13 cellular contexts compared by ENCODE assay signal in genomic region chr17:65108152-65108551, GRCh38. TPM values are rescaled to one million over a fixed set of nuclear protein-coding genes. Genes with fewer than 3 reads are reported as not detected.
DNase-seq lines count a peak whose midpoint lies in the region; ATAC-seq, FAIRE-seq and TF ChIP-seq lines count a peak whose summit lies in the region.
"Had no signal": no experiment of that assay in that cellular context is flagged by ENCODE, and none has a peak within 500 bp of the region (broad histone marks: within the 10 kb centered on the region; RNA-seq: fewer than 3 reads in every experiment).

No MANE protein-coding gene starts in this region.

- H3K27me3 ChIP-seq in PC-9 (ENCODE audit: insufficient read depth, low read depth) (no peaks in the 10 kb centered on the region), keratinocyte (ENCODE audit: control insufficient read depth, extremely low read depth, insufficient read depth, low read length) (no peaks in the 10 kb centered on the region), HAP-1 (ENCODE audit: low read depth) (no peaks in the 10 kb centered on the region)

- dilution Hi-C loops in keratinocyte (cut with MboI; ENCODE audit: extremely low pct_ligation_motif_present, low sequenced_read_pairs) = no loop called here

- intact Hi-C loops in PC-9 (cut with micrococcal nuclease; ENCODE audit: unreplicated experiment) = loop anchor here (10.0 kb wide), 2 partner anchors 183 to 333 kb away; no protein-coding TSS in a partner anchor
- intact Hi-C loops in MCF 10A (cut with micrococcal nuclease) = no loop called here
- intact Hi-C loops in Right ventricle myocardium superior (cut with DNase I) = loop anchor here (10.0 kb wide), 1 partner anchor 143 kb away; no protein-coding TSS in a partner anchor

- H2AFZ ChIP-seq in PC-9 = no peak overlapping the region
- no peak overlapping the region for H2AFZ ChIP-seq in keratinocyte (ENCODE audit: control insufficient read depth, low read length)

- no peaks in the 10 kb centered on the region for H3K9me3 ChIP-seq in PC-9 (ENCODE audit: insufficient read depth, low read depth)
- H3K9me3 ChIP-seq in keratinocyte (ENCODE audit: control insufficient read depth, low read depth, low read length) = no peaks in the 10 kb centered on the region
- H3K9me3 ChIP-seq in HAP-1 = no peaks in the 10 kb centered on the region
- H3K9me3 ChIP-seq: Caco-2 had no signal

- H4K20me1 ChIP-seq in PC-9 (ENCODE audit: insufficient read depth) (no peaks in the 10 kb centered on the region), keratinocyte (ENCODE audit: control insufficient read depth, extremely low read depth, insufficient read depth, low read length) (no peaks in the 10 kb centered on the region)

- no peaks in the 10 kb centered on the region for H3K27me3 Mint-ChIP-seq in MCF 10A (ENCODE audit: insufficient read depth, unreplicated experiment)

- peaks cover 35% of the 10 kb centered on the region for H3K4me1 Mint-ChIP-seq in MCF 10A (ENCODE audit: insufficient read depth, unreplicated experiment)

- no peaks in the 10 kb centered on the region for H3K9me2 ChIP-seq in PC-9 (ENCODE audit: insufficient read depth)

- POLR2A ChIA-PET in PC-9 (lab: Charles Lee; ENCODE audit: unreplicated experiment) = no interaction called here
- POLR2A ChIA-PET in MCF 10A (lab: Yijun Ruan, JAX) = interaction anchor here (0.9 to 12.4 kb wide), 5 partner anchors 12 to 128 kb away, joined by 3 to 256 read pairs (median 10); partner anchors contain the start of gene GNA13

- H3K9ac ChIP-seq in keratinocyte (ENCODE audit: control insufficient read depth, extremely low read depth, insufficient read depth, low read length) = no peak overlapping the region

- H3K9me3 Mint-ChIP-seq in MCF 10A (ENCODE audit: unreplicated experiment) = no peaks in the 10 kb centered on the region
- H3K9me3 Mint-ChIP-seq: CD8-positive, alpha-beta memory T cell had no signal

- H3K4me3 ChIP-seq in PC-9 = no peak overlapping the region
- H3K4me3 ChIP-seq in keratinocyte (ENCODE audit: control insufficient read depth in 2 of 3, extremely low read depth in 1 of 3, insufficient read depth in 2 of 3, low read depth in 1 of 3, low read length in 3 of 3) = no peak overlapping the region
- H3K4me3 ChIP-seq in HAP-1 = no peak overlapping the region

- H3K36me3 Mint-ChIP-seq in MCF 10A (ENCODE audit: insufficient read depth, unreplicated experiment) = no peaks in the 10 kb centered on the region
- H3K36me3 Mint-ChIP-seq: CD8-positive, alpha-beta memory T cell had no signal

- in situ Hi-C loops in HAP-1 (cut with MboI; ENCODE audit: low sequenced_read_pairs) = no loop called here

- H3K27ac ChIP-seq in PC-9 = peak overlapping the region; percentile 78
- H3K27ac ChIP-seq in keratinocyte (ENCODE audit: control insufficient read depth, insufficient read depth, low read length) = peak overlapping the region; percentile 78
- H3K27ac ChIP-seq: HL-60 had no signal

- no peak for FAIRE-seq in keratinocyte (lab: Jason Lieb, UNC)
- FAIRE-seq: GM12892 had no signal

- peaks cover 2% of the 10 kb centered on the region for H3K9me1 ChIP-seq in keratinocyte (ENCODE audit: control insufficient read depth, extremely low read depth, insufficient read depth, low read length)

- H3F3A ChIP-seq in PC-9 (ENCODE audit: insufficient read depth, low read depth) = peaks cover 30% of the 10 kb centered on the region

- TF ChIP-seq CTCF in PC-9 (conservative IDR thresholded peaks at IDR 0.05) (no peak), MCF 10A (IDR thresholded peaks at IDR 0.05; ENCODE audit: unreplicated experiment) (no peak), keratinocyte (optimal IDR thresholded peaks at IDR 0.05 in 1 of 3, IDR thresholded peaks at IDR 0.05 in 1 of 3, conservative IDR thresholded peaks at IDR 0.05 in 1 of 3; ENCODE audit: extremely low read depth in 1 of 3, insufficient read depth in 2 of 3, low read length in 3 of 3) (no peak)

- BruUV-seq in PC-9 (replicated peaks; lab: Mats Ljungman, UMichigan) = no TSS peak
- BruUV-seq in MCF 10A (replicated peaks; lab: Mats Ljungman, UMichigan) = no TSS peak

- H3K4me1 ChIP-seq in PC-9 (replicated peaks; ENCODE audit: insufficient read depth) = peaks cover 45% of the 10 kb centered on the region
- H3K4me1 ChIP-seq in keratinocyte (ENCODE audit: control insufficient read depth, extremely low read depth, insufficient read depth, low read length) = peaks cover 29% of the 10 kb centered on the region
- H3K4me1 ChIP-seq in HAP-1 = peaks cover 4% of the 10 kb centered on the region; the same call in 1 of the 2 replicates
- H3K4me1 ChIP-seq: Caco-2 had no signal

- peak overlapping the region; percentile 64 for H3K4me2 ChIP-seq in PC-9
- no peak overlapping the region for H3K4me2 ChIP-seq in keratinocyte (ENCODE audit: control insufficient read depth, extremely low read depth, insufficient read depth, low read depth, low read length)

- no peak for ATAC-seq in Right ventricle myocardium superior (ENCODE audit: poor library complexity)
- ATAC-seq in GM18502 (IDR thresholded peaks at IDR 0.05; ENCODE audit: poor library complexity, unreplicated experiment) = no peak
- ATAC-seq: HCT116 had no signal

- H3K79me2 ChIP-seq in PC-9 (ENCODE audit: low read depth) (no peaks in the 10 kb centered on the region), keratinocyte (ENCODE audit: control insufficient read depth, insufficient read depth, low read length) (no peaks in the 10 kb centered on the region)

- no peak for DNase-seq in PC-9
- no peak for DNase-seq in MCF 10A (ENCODE audit: unreplicated experiment)
- DNase-seq in keratinocyte (ENCODE audit: low read depth, low spot score) = no peak
- no peak for DNase-seq in Right ventricle myocardium superior
- no peak for DNase-seq in HAP-1 (ENCODE audit: low spot score in 2 of 2)
- DNase-seq: Caco-2; CD8-positive, alpha-beta memory T cell; DND-41; GDM1 had no signal

- no peaks in the 10 kb centered on the region for H3K36me3 ChIP-seq in PC-9 (ENCODE audit: low read depth)
- no peaks in the 10 kb centered on the region for H3K36me3 ChIP-seq in keratinocyte (ENCODE audit: control insufficient read depth in 2 of 2, extremely low read depth in 1 of 2, insufficient read depth in 2 of 2, low read length in 2 of 2)
- no peaks in the 10 kb centered on the region for H3K36me3 ChIP-seq in HAP-1 (replicated peaks)

- CTCF ChIA-PET in PC-9 (lab: Charles Lee) (no interaction called here), MCF 10A (lab: Yijun Ruan, JAX) (interaction anchor here (1.4 to 1.7 kb wide), 2 partner anchors 45 to 47 kb away, joined by 3 to 4 read pairs; no protein-coding TSS in a partner anchor)

- H3K4me3 Mint-ChIP-seq in MCF 10A (ENCODE audit: unreplicated experiment) = no peak overlapping the region

- H3K27ac Mint-ChIP-seq in MCF 10A (ENCODE audit: low read depth, unreplicated experiment) = peak overlapping the region; percentile 67
- H3K27ac Mint-ChIP-seq: CD8-positive, alpha-beta memory T cell had no signal

RNA-seq across cellular contexts. Expression of gene RGS9, which starts 29.0 kb away (rescaled TPM):
- total RNA-seq in PC-9 (2021) (5.7 and 6.1 TPM in 2 replicates), MCF 10A (2022) (0.49 and 0.61 TPM in 2 replicates), Right ventricle myocardium superior (2.4 TPM)
- polyA plus RNA-seq in keratinocyte = 2.1 to 4.8 TPM (median 2.3 TPM) in 3 replicates
- 1.2 TPM for polyA plus RNA-seq in keratinocyte (2011; ENCODE audit: low read depth)
- polyA plus RNA-seq in keratinocyte (2011; cell fraction: cytosol; rRNA removed) = 2.6 and 4.0 TPM in 2 replicates
- 1.1 and 1.7 TPM in 2 replicates for polyA plus RNA-seq in keratinocyte (2011; cell fraction: nucleus; rRNA removed)
- 1.2 and 3.0 TPM in 2 replicates for polyA plus RNA-seq in keratinocyte (2012; ENCODE audit: low replicate concordance)
- polyA minus RNA-seq in keratinocyte = 0.92 to 1.9 TPM (median 1.1 TPM) in 3 replicates
- polyA minus RNA-seq in keratinocyte (2011; cell fraction: cytosol; rRNA and poly(A)+ RNA removed) = 1.5 TPM
- polyA minus RNA-seq in keratinocyte (2011; cell fraction: nucleus; rRNA and poly(A)+ RNA removed) = 0.53 and 1.6 TPM in 2 replicates

RNA-seq across cellular contexts. Expression of gene GNA13, which starts 51.6 kb away (rescaled TPM):
- total RNA-seq in PC-9 (2021) (26.2 and 29.7 TPM in 2 replicates), MCF 10A (2022) (32.1 and 33.2 TPM in 2 replicates), Right ventricle myocardium superior (21.1 TPM)
- 23.6 to 38.9 TPM (median 27.3 TPM) in 3 replicates for polyA plus RNA-seq in keratinocyte
- polyA plus RNA-seq in keratinocyte (2011; ENCODE audit: low read depth) = 12.4 TPM
- polyA plus RNA-seq in keratinocyte (2011; cell fraction: cytosol; rRNA removed) = 19.1 and 39.8 TPM in 2 replicates
- 16.0 and 23.5 TPM in 2 replicates for polyA plus RNA-seq in keratinocyte (2011; cell fraction: nucleus; rRNA removed)
- polyA plus RNA-seq in keratinocyte (2012; ENCODE audit: low replicate concordance) = 20.7 and 23.7 TPM in 2 replicates
- polyA minus RNA-seq in keratinocyte = 13.7 to 58.7 TPM (median 32.2 TPM) in 3 replicates
- polyA minus RNA-seq in keratinocyte (2011; cell fraction: cytosol; rRNA and poly(A)+ RNA removed) = 26.9 TPM
- polyA minus RNA-seq in keratinocyte (2011; cell fraction: nucleus; rRNA and poly(A)+ RNA removed) = 18.5 and 31.6 TPM in 2 replicates
